1 cellular context compared by ENCODE assay signal in the genomic region with DNA sequence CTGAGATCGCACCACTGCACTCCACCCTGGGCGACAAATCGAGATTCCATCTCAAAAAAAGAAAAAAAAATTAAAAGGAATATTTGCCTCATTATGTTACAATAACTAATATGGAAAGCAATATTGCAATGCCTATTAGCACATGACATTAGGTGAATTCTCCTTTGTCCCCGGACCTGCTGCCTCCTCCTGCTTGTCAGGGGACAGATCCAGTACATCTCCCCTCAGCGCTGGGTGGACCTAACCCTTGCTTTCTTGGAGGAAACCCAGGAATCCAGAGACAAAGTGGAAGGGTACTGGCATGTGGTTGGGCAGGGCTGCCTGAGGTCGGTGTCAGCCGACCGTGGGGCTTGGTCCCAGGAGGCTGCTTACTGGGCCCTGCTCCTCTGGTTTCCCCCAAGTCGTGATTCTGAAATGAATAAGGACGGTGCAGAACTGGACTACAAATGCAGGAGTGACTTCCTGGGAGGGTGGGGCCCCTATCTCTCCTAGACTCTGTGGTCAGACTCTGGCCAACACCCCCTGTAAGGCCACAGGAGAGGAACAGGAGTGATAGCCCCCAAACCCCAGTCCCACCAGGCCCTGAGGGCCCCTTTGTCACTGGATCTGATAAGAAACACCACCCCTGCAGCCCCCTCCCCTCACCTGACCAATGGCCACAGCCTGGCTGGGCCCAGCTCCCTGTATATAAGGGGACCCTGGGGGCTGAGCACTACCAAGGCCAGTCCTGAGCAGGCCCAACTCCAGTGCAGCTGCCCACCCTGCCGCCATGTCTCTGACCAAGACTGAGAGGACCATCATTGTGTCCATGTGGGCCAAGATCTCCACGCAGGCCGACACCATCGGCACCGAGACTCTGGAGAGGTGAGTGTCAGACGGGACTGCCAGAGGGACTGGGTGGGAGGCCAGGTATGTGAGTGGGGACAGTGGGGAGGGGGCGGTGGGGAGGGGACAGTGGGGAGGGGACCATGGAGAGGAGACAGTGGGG.
TF ChIP-seq lines count a peak whose summit lies in the region.

A gene (plus strand): TSS at position 504 of the 988 bp plus-strand sequence. CDS start 266 bp downstream, at position 770.

TF ChIP-seq in GM23338, 12 proteins besides CTCF, POLR2A, EP300 and RAD21:
- TF ChIP-seq ZNF331 (CRISPR knock-in tag; IDR thresholded peaks at IDR 0.05; ENCODE audit: low read depth), result no peak
- TF ChIP-seq POLR2AphosphoS5 (IDR thresholded peaks at IDR 0.05; ENCODE audit: low read depth), result no peak
- TF ChIP-seq NANOG (IDR thresholded peaks at IDR 0.05; ENCODE audit: borderline replicate concordance), result no peak
- TF ChIP-seq, protein P1, sequence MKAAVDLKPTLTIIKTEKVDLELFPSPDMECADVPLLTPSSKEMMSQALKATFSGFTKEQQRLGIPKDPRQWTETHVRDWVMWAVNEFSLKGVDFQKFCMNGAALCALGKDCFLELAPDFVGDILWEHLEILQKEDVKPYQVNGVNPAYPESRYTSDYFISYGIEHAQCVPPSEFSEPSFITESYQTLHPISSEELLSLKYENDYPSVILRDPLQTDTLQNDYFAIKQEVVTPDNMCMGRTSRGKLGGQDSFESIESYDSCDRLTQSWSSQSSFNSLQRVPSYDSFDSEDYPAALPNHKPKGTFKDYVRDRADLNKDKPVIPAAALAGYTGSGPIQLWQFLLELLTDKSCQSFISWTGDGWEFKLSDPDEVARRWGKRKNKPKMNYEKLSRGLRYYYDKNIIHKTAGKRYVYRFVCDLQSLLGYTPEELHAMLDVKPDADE (IDR thresholded peaks at IDR 0.05), result no peak
- no peak for TF ChIP-seq CREB1 (CRISPR knock-in tag; IDR thresholded peaks at IDR 0.05; ENCODE audit: low read depth)
- TF ChIP-seq STAT1 (IDR thresholded peaks at IDR 0.05; ENCODE audit: unreplicated experiment), result no peak
- no peak for TF ChIP-seq EZH2phosphoT487 (IDR thresholded peaks at IDR 0.05; ENCODE audit: unreplicated experiment)
- TF ChIP-seq, protein P2, sequence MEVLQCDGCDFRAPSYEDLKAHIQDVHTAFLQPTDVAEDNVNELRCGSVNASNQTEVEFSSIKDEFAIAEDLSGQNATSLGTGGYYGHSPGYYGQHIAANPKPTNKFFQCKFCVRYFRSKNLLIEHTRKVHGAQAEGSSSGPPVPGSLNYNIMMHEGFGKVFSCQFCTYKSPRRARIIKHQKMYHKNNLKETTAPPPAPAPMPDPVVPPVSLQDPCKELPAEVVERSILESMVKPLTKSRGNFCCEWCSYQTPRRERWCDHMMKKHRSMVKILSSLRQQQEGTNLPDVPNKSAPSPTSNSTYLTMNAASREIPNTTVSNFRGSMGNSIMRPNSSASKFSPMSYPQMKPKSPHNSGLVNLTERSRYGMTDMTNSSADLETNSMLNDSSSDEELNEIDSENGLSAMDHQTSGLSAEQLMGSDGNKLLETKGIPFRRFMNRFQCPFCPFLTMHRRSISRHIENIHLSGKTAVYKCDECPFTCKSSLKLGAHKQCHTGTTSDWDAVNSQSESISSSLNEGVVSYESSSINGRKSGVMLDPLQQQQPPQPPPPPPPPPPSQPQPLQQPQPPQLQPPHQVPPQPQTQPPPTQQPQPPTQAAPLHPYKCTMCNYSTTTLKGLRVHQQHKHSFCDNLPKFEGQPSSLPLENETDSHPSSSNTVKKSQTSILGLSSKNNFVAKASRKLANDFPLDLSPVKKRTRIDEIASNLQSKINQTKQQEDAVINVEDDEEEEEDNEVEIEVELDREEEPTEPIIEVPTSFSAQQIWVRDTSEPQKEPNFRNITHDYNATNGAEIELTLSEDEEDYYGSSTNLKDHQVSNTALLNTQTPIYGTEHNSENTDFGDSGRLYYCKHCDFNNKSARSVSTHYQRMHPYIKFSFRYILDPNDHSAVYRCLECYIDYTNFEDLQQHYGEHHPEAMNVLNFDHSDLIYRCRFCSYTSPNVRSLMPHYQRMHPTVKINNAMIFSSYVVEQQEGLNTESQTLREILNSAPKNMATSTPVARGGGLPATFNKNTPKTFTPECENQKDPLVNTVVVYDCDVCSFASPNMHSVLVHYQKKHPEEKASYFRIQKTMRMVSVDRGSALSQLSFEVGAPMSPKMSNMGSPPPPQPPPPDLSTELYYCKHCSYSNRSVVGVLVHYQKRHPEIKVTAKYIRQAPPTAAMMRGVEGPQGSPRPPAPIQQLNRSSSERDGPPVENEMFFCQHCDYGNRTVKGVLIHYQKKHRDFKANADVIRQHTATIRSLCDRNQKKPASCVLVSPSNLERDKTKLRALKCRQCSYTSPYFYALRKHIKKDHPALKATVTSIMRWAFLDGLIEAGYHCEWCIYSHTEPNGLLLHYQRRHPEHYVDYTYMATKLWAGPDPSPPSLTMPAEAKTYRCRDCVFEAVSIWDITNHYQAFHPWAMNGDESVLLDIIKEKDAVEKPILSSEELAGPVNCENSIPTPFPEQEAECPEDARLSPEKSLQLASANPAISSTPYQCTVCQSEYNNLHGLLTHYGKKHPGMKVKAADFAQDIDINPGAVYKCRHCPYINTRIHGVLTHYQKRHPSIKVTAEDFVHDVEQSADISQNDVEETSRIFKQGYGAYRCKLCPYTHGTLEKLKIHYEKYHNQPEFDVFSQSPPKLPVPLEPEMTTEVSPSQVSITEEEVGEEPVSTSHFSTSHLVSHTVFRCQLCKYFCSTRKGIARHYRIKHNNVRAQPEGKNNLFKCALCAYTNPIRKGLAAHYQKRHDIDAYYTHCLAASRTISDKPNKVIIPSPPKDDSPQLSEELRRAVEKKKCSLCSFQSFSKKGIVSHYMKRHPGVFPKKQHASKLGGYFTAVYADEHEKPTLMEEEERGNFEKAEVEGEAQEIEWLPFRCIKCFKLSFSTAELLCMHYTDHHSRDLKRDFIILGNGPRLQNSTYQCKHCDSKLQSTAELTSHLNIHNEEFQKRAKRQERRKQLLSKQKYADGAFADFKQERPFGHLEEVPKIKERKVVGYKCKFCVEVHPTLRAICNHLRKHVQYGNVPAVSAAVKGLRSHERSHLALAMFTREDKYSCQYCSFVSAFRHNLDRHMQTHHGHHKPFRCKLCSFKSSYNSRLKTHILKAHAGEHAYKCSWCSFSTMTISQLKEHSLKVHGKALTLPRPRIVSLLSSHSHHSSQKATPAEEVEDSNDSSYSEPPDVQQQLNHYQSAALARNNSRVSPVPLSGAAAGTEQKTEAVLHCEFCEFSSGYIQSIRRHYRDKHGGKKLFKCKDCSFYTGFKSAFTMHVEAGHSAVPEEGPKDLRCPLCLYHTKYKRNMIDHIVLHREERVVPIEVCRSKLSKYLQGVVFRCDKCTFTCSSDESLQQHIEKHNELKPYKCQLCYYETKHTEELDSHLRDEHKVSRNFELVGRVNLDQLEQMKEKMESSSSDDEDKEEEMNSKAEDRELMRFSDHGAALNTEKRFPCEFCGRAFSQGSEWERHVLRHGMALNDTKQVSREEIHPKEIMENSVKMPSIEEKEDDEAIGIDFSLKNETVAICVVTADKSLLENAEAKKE (CRISPR knock-in tag; IDR thresholded peaks at IDR 0.05), result no peak
- TF ChIP-seq, protein P3, sequence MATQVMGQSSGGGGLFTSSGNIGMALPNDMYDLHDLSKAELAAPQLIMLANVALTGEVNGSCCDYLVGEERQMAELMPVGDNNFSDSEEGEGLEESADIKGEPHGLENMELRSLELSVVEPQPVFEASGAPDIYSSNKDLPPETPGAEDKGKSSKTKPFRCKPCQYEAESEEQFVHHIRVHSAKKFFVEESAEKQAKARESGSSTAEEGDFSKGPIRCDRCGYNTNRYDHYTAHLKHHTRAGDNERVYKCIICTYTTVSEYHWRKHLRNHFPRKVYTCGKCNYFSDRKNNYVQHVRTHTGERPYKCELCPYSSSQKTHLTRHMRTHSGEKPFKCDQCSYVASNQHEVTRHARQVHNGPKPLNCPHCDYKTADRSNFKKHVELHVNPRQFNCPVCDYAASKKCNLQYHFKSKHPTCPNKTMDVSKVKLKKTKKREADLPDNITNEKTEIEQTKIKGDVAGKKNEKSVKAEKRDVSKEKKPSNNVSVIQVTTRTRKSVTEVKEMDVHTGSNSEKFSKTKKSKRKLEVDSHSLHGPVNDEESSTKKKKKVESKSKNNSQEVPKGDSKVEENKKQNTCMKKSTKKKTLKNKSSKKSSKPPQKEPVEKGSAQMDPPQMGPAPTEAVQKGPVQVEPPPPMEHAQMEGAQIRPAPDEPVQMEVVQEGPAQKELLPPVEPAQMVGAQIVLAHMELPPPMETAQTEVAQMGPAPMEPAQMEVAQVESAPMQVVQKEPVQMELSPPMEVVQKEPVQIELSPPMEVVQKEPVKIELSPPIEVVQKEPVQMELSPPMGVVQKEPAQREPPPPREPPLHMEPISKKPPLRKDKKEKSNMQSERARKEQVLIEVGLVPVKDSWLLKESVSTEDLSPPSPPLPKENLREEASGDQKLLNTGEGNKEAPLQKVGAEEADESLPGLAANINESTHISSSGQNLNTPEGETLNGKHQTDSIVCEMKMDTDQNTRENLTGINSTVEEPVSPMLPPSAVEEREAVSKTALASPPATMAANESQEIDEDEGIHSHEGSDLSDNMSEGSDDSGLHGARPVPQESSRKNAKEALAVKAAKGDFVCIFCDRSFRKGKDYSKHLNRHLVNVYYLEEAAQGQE (IDR thresholded peaks at IDR 0.05; ENCODE audit: unreplicated experiment), result no peak
- no peak for TF ChIP-seq ZNF114 (CRISPR knock-in tag; IDR thresholded peaks at IDR 0.05)
- TF ChIP-seq JUNB (IDR thresholded peaks at IDR 0.05; ENCODE audit: unreplicated experiment), result no peak
- no peak for TF ChIP-seq EZH2 (IDR thresholded peaks at IDR 0.05; ENCODE audit: low read depth, unreplicated experiment)
